In genomic region chr2:98454073-98454472, GRCh38 we compare ENCODE assay signal across 12 cellular contexts. TPM values are rescaled to one million over a fixed set of nuclear protein-coding genes. Genes with fewer than 3 reads are reported as not detected.
A peak's percentile ranks its signal among the peaks of the same experiment; 100 is the strongest.
DNase-seq lines count a peak whose midpoint lies in the region; ATAC-seq and TF ChIP-seq lines count a peak whose summit lies in the region.
"Had no signal": no experiment of that assay in that cellular context is flagged by ENCODE, and none has a peak within 500 bp of the region (broad histone marks: within the 10 kb centered on the region; RNA-seq: fewer than 3 reads in every experiment).

No MANE protein-coding gene starts in this region.

- TF ChIP-seq CTCF in OCI-LY3 (IDR thresholded peaks at IDR 0.05; ENCODE audit: low read depth, low read length), result no peak
- no peak for TF ChIP-seq CTCF in sigmoid colon (IDR thresholded peaks at IDR 0.05)

- ATAC-seq in effector memory CD8-positive, alpha-beta T cell (replicated peaks), result no peak
- ATAC-seq in GM21786 (IDR thresholded peaks at IDR 0.05; ENCODE audit: unreplicated experiment), result no peak
- ATAC-seq in sciatic nerve, result no peak

- H3K4me3 ChIP-seq in OCI-LY3 (ENCODE audit: low read length) (peak overlapping the region; percentile 21; the same call in 1 of the 2 replicates), sigmoid colon (no peak overlapping the region)
- H3K4me3 ChIP-seq: HAP-1, upper lobe of right lung had no signal

- peak in 1 of 4 donors; percentile 74 for TF ChIP-seq EP300 in sigmoid colon (IDR thresholded peaks at IDR 0.05)

- peaks cover 34% of the 10 kb centered on the region for H3K36me3 Mint-ChIP-seq in T-helper 2 cell treated with Interferon-gamma antibody and Interleukin-4, amounts not matched to agents 5 μg/mL and 100 μg/mL, for 36 hours (ENCODE audit: low read depth)
- H3K36me3 Mint-ChIP-seq in effector memory CD8-positive, alpha-beta T cell (ENCODE audit: insufficient read depth), result peaks cover 37% of the 10 kb centered on the region

- H3K27me3 ChIP-seq in OCI-LY3 (ENCODE audit: low read depth, low read length), result no peaks in the 10 kb centered on the region
- H3K27me3 ChIP-seq in sigmoid colon, result no peaks in the 10 kb centered on the region
- H3K27me3 ChIP-seq: upper lobe of right lung had no signal

- H4K20me1 ChIP-seq in OCI-LY3 (ENCODE audit: insufficient read depth, low read length), result peaks cover 39% of the 10 kb centered on the region

- no peak overlapping the region for H3K9ac ChIP-seq in OCI-LY3 (ENCODE audit: low read length)

- H2AFZ ChIP-seq in OCI-LY3 (ENCODE audit: low read depth, low read length), result no peak overlapping the region

- no peaks in the 10 kb centered on the region for H3K9me3 Mint-ChIP-seq in T-helper 2 cell treated with Interferon-gamma antibody and Interleukin-4, amounts not matched to agents 5 μg/mL and 100 μg/mL, for 36 hours
- H3K9me3 Mint-ChIP-seq in effector memory CD8-positive, alpha-beta T cell, result no peaks in the 10 kb centered on the region

- WGBS in sigmoid colon, 2 donors, result 80 to 90% methylated on average over 2 of the region's 2 CpGs

- no peak for DNase-seq in T-helper 2 cell treated with Interferon-gamma antibody and Interleukin-4, amounts not matched to agents 5 μg/mL and 100 μg/mL, for 36 hours (ENCODE audit: low spot score)
- DNase-seq in T-helper 2 cell (no peak), sigmoid colon (peak; percentile 52), NCI-H345 treated with DMSO at 0.1 percent for 48 hours (lab: John Stamatoyannopoulos, UW; ENCODE audit: unreplicated experiment) (no peak), sciatic nerve (ENCODE audit: low spot score) (no peak)
- DNase-seq in effector memory CD8-positive, alpha-beta T cell, result no peak
- DNase-seq: activated CD8-positive, alpha-beta memory T cell treated with anti-CD3 and anti-CD28 coated beads, Interleukin-2, amount 50 U/mL, for 4 hours; NCI-H526; upper lobe of right lung had no signal

- intact Hi-C loops in sigmoid colon (cut with DNase I) (no loop called here), sciatic nerve (cut with DNase I) (no loop called here)

- no peaks in the 10 kb centered on the region for H3K9me3 ChIP-seq in OCI-LY3 (ENCODE audit: insufficient read depth, low read length)
- no peaks in the 10 kb centered on the region for H3K9me3 ChIP-seq in sigmoid colon
- H3K9me3 ChIP-seq: HAP-1, upper lobe of right lung had no signal

- H3K4me3 Mint-ChIP-seq in T-helper 2 cell treated with Interferon-gamma antibody and Interleukin-4, amounts not matched to agents 5 μg/mL and 100 μg/mL, for 36 hours, result peak overlapping the region; percentile 78
- peak overlapping the region; percentile 80 to 83 for H3K4me3 Mint-ChIP-seq in effector memory CD8-positive, alpha-beta T cell

- no peak for TF ChIP-seq POLR2A in sigmoid colon (IDR thresholded peaks at IDR 0.05)

- peaks cover 4% of the 10 kb centered on the region for H3K36me3 ChIP-seq in OCI-LY3 (replicated peaks; ENCODE audit: low read depth, low read length)
- no peaks in the 10 kb centered on the region for H3K36me3 ChIP-seq in sigmoid colon

- H3K27ac Mint-ChIP-seq in T-helper 2 cell treated with Interferon-gamma antibody and Interleukin-4, amounts not matched to agents 5 μg/mL and 100 μg/mL, for 36 hours, result peak overlapping the region; percentile 97
- peak overlapping the region; percentile 97 for H3K27ac Mint-ChIP-seq in effector memory CD8-positive, alpha-beta T cell

- H3K4me1 ChIP-seq in OCI-LY3 (ENCODE audit: low read length), result peaks cover 45% of the 10 kb centered on the region
- peaks cover 0 to 94% (median 80%) of the 10 kb centered on the region in 4 donors for H3K4me1 ChIP-seq in sigmoid colon

- peaks cover 77% of the 10 kb centered on the region for H3K79me2 ChIP-seq in OCI-LY3 (ENCODE audit: low read length)

- peaks cover 88% of the 10 kb centered on the region for H3K4me1 Mint-ChIP-seq in T-helper 2 cell treated with Interferon-gamma antibody and Interleukin-4, amounts not matched to agents 5 μg/mL and 100 μg/mL, for 36 hours (ENCODE audit: low read depth)
- H3K4me1 Mint-ChIP-seq in effector memory CD8-positive, alpha-beta T cell (ENCODE audit: low read depth in 2 of 2), result peaks cover 83 to 87% of the 10 kb centered on the region in 2 donors

- peak overlapping the region; percentile 46 for H3K4me2 ChIP-seq in OCI-LY3 (ENCODE audit: low read length)

- no peak overlapping the region for H3K27ac ChIP-seq in OCI-LY3 (ENCODE audit: low read length)
- peak overlapping the region in 3 of 4 donors; percentile 71 to 76 (median 73) for H3K27ac ChIP-seq in sigmoid colon

- no peaks in the 10 kb centered on the region for H3K27me3 Mint-ChIP-seq in T-helper 2 cell treated with Interferon-gamma antibody and Interleukin-4, amounts not matched to agents 5 μg/mL and 100 μg/mL, for 36 hours (ENCODE audit: low read depth)
- H3K27me3 Mint-ChIP-seq in effector memory CD8-positive, alpha-beta T cell, result no peaks in the 10 kb centered on the region

RNA-seq across cellular contexts. Expression of gene INPP4A, which starts 9.4 kb away (rescaled TPM):
- total RNA-seq in sigmoid colon (10 to 100 TPM; 30.4 to 49.9 (median 39.9) TPM), sciatic nerve (29.8 TPM)
- 10 to 100 TPM in 1 of 3 donors, 1 to 10 TPM in 2; 1.8 to 12.2 (median 2.3) TPM for polyA plus RNA-seq in sigmoid colon
